9 cellular contexts compared by ENCODE assay signal in genomic region chr1:61332196-61332753, GRCh38.
A peak's percentile ranks its signal among the peaks of the same experiment; 100 is the strongest.
DNase-seq lines count a peak whose midpoint lies in the region; ATAC-seq and TF ChIP-seq lines count a peak whose summit lies in the region.
"Had no signal": no experiment of that assay in that cellular context is flagged by ENCODE, and none has a peak within 500 bp of the region (broad histone marks: within the 10 kb centered on the region; RNA-seq: fewer than 3 reads in every experiment).

No MANE protein-coding gene starts in this region.

- no peak for TF ChIP-seq CTCF in CD14-positive monocyte (IDR thresholded peaks at IDR 0.05)

- H3K27me3 Mint-ChIP-seq in activated T-helper 1 cell treated with anti-CD3 and anti-CD28 coated beads, Interleukin-12 subunit alpha, Interleukin-12 subunit beta, Interleukin-2, Interleukin-4 antibody, amounts not matched to agents 30 ng/mL and 10 ng/mL and 1 ng/mL, durations not matched to agents 14 hours and 24 hours and 36 hours (ENCODE audit: insufficient read depth): peaks cover 23% of the 10 kb centered on the region
- no peaks in the 10 kb centered on the region for H3K27me3 Mint-ChIP-seq in CD14-positive monocyte (ENCODE audit: low read depth in 3 of 3)

- peak overlapping the region; percentile 77 for H3K27ac Mint-ChIP-seq in activated T-helper 1 cell treated with anti-CD3 and anti-CD28 coated beads, Interleukin-12 subunit alpha, Interleukin-12 subunit beta, Interleukin-2, Interleukin-4 antibody, amounts not matched to agents 30 ng/mL and 10 ng/mL and 1 ng/mL, durations not matched to agents 14 hours and 24 hours and 36 hours
- no peak overlapping the region for H3K27ac Mint-ChIP-seq in CD14-positive monocyte

- ATAC-seq in GM18858 (IDR thresholded peaks at IDR 0.05; ENCODE audit: unreplicated experiment) (peak; percentile 98), GM19455 (IDR thresholded peaks at IDR 0.05; ENCODE audit: unreplicated experiment) (peak; percentile 98), HG03025 (IDR thresholded peaks at IDR 0.05; ENCODE audit: low FRiP score, unreplicated experiment) (peak; percentile 95)

- peaks cover 29% of the 10 kb centered on the region for H3K4me1 Mint-ChIP-seq in activated T-helper 1 cell treated with anti-CD3 and anti-CD28 coated beads, Interleukin-12 subunit alpha, Interleukin-12 subunit beta, Interleukin-2, Interleukin-4 antibody, amounts not matched to agents 30 ng/mL and 10 ng/mL and 1 ng/mL, durations not matched to agents 14 hours and 24 hours and 36 hours (ENCODE audit: low read depth)
- peaks cover 13% of the 10 kb centered on the region for H3K4me1 Mint-ChIP-seq in CD14-positive monocyte

- H3K36me3 Mint-ChIP-seq in activated T-helper 1 cell treated with anti-CD3 and anti-CD28 coated beads, Interleukin-12 subunit alpha, Interleukin-12 subunit beta, Interleukin-2, Interleukin-4 antibody, amounts not matched to agents 30 ng/mL and 10 ng/mL and 1 ng/mL, durations not matched to agents 14 hours and 24 hours and 36 hours (ENCODE audit: low read depth): no peaks in the 10 kb centered on the region
- H3K36me3 Mint-ChIP-seq in CD14-positive monocyte: peaks cover 0 to 10% of the 10 kb centered on the region in 2 donors

- H3K4me3 Mint-ChIP-seq in activated T-helper 1 cell treated with anti-CD3 and anti-CD28 coated beads, Interleukin-12 subunit alpha, Interleukin-12 subunit beta, Interleukin-2, Interleukin-4 antibody, amounts not matched to agents 30 ng/mL and 10 ng/mL and 1 ng/mL, durations not matched to agents 14 hours and 24 hours and 36 hours: peak overlapping the region; percentile 4
- no peak overlapping the region for H3K4me3 Mint-ChIP-seq in CD14-positive monocyte

- peak; percentile 14 for DNase-seq in activated T-helper 1 cell treated with anti-CD3 and anti-CD28 coated beads, Interleukin-12 subunit alpha, Interleukin-12 subunit beta, Interleukin-2, Interleukin-4 antibody, amounts not matched to agents 30 ng/mL and 10 ng/mL and 1 ng/mL, durations not matched to agents 14 hours and 24 hours and 36 hours (ENCODE audit: low spot score)
- no peak for DNase-seq in foreskin melanocyte
- DNase-seq in CD14-positive monocyte (ENCODE audit: low spot score): no peak
- DNase-seq in SW480 (ENCODE audit: low spot score): no peak
- DNase-seq: activated gamma-delta T cell, retina had no signal

- intact Hi-C loops in activated T-helper 1 cell treated with anti-CD3 and anti-CD28 coated beads, Interleukin-12 subunit alpha, Interleukin-12 subunit beta, Interleukin-2, Interleukin-4 antibody, amounts not matched to agents 30 ng/mL and 10 ng/mL and 1 ng/mL, durations not matched to agents 14 hours and 24 hours and 36 hours (cut with micrococcal nuclease): loop anchor here (1.0 to 10.0 kb wide), 9 partner anchors 9 to 1900 kb away; partner anchors contain the start of gene TM2D1
- intact Hi-C loops in CD14-positive monocyte (cut with micrococcal nuclease): no loop called here

- no peaks in the 10 kb centered on the region for H3K9me3 Mint-ChIP-seq in activated T-helper 1 cell treated with anti-CD3 and anti-CD28 coated beads, Interleukin-12 subunit alpha, Interleukin-12 subunit beta, Interleukin-2, Interleukin-4 antibody, amounts not matched to agents 30 ng/mL and 10 ng/mL and 1 ng/mL, durations not matched to agents 14 hours and 24 hours and 36 hours
- no peaks in the 10 kb centered on the region for H3K9me3 Mint-ChIP-seq in CD14-positive monocyte
